8 cellular contexts compared by ENCODE assay signal in the genomic region with DNA sequence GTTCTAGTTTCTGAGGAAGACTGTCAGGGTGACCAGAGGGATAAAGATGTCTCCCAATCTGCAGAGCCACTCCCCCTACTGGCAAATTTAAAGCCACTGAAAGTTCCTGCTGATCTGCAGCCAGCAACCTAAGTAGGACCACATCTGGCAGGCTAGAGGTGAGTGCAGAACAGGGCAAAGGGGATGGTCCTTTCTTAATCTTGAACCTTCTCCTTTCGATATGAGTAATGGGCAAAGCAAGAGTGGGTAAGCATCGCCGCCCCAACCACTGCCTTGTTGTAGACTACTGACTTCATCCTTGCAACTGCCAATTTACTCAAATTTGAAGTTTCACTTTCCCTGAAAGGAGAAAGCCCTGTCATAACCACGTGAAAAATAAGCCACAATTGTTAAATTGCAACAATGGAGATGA. TPM values are rescaled to one million over a fixed set of nuclear protein-coding genes. Genes with fewer than 3 reads are reported as not detected.
DNase-seq lines count a peak whose midpoint lies in the region; ATAC-seq and TF ChIP-seq lines count a peak whose summit lies in the region.

No MANE protein-coding gene starts in this region.

- peak; percentile 52 for TF ChIP-seq CTCF in brain microvascular endothelial cell (IDR thresholded peaks at IDR 0.05; ENCODE audit: low read depth, low read length, missing control alignments)
- no peak for TF ChIP-seq CTCF in suprapubic skin (IDR thresholded peaks at IDR 0.05)

- H3K4me3 ChIP-seq in brain microvascular endothelial cell (ENCODE audit: low read depth, low read length) (no peak overlapping the region), suprapubic skin (no peak overlapping the region)

- H3K27me3 ChIP-seq in brain microvascular endothelial cell (replicated peaks), result no peaks in the 10 kb centered on the region
- H3K27me3 ChIP-seq in suprapubic skin, result no peaks in the 10 kb centered on the region

- peaks cover 0 to 7% of the 10 kb centered on the region in 2 donors for H3K27me3 Mint-ChIP-seq in stimulated activated naive B cell treated with anti-CD40 and anti-IgM and Interleukin-4, amounts not matched to agents 10 μg/mL and 1 μg/mL and 100 μg/mL, for 72 hours

- peaks cover 5 to 9% of the 10 kb centered on the region in 2 donors for H3K4me1 Mint-ChIP-seq in stimulated activated naive B cell treated with anti-CD40 and anti-IgM and Interleukin-4, amounts not matched to agents 10 μg/mL and 1 μg/mL and 100 μg/mL, for 72 hours

- WGBS in suprapubic skin, result 91% methylated on average over 4 of the region's 4 CpGs

- peaks cover 5% of the 10 kb centered on the region for H3K4me1 ChIP-seq in suprapubic skin

- in situ Hi-C loops in brain microvascular endothelial cell (cut with HindIII; ENCODE audit: low pct_ligation_motif_present, low sequenced_read_pairs), result no loop called here

- H3K36me3 ChIP-seq in brain microvascular endothelial cell (replicated peaks) (no peaks in the 10 kb centered on the region), suprapubic skin (no peaks in the 10 kb centered on the region)

- no peak for TF ChIP-seq POLR2A in suprapubic skin (IDR thresholded peaks at IDR 0.05)

- peak; percentile 95 for ATAC-seq in HG02588 (IDR thresholded peaks at IDR 0.05; ENCODE audit: unreplicated experiment)
- peak; percentile 99 for ATAC-seq in stimulated activated naive B cell treated with anti-CD40 and anti-IgM and Interleukin-4, amounts not matched to agents 10 μg/mL and 1 μg/mL and 100 μg/mL, for 72 hours (replicated peaks)

- TF ChIP-seq EP300 in suprapubic skin (IDR thresholded peaks at IDR 0.05), result no peak

- no peak overlapping the region for H3K27ac ChIP-seq in brain microvascular endothelial cell
- H3K27ac ChIP-seq in suprapubic skin, result no peak overlapping the region

- H3K9me3 Mint-ChIP-seq in stimulated activated naive B cell treated with anti-CD40 and anti-IgM and Interleukin-4, amounts not matched to agents 10 μg/mL and 1 μg/mL and 100 μg/mL, for 72 hours, result peaks cover 0 to 4% of the 10 kb centered on the region in 2 donors

- peak; percentile 84 for DNase-seq in activated CD4-positive, alpha-beta T cell treated with anti-CD3 and anti-CD28 coated beads for 48 hours
- no peak for DNase-seq in activated CD4-positive, alpha-beta T cell treated with anti-CD3 and anti-CD28 coated beads, Interleukin-2, amount 50 U/mL, for 1 hour
- DNase-seq in MV-4-11 (lab: John Stamatoyannopoulos, UW) (peak; percentile 99), brain microvascular endothelial cell (no peak), suprapubic skin (ENCODE audit: low spot score in 2 of 2) (no peak), Ammon's horn (ENCODE audit: low spot score) (no peak)
- DNase-seq in stimulated activated naive B cell treated with anti-CD40 and anti-IgM and Interleukin-4, amounts not matched to agents 10 μg/mL and 1 μg/mL and 100 μg/mL, for 72 hours, result peak; percentile 75

- H3K27ac Mint-ChIP-seq in stimulated activated naive B cell treated with anti-CD40 and anti-IgM and Interleukin-4, amounts not matched to agents 10 μg/mL and 1 μg/mL and 100 μg/mL, for 72 hours, result peak overlapping the region; percentile 44

- no peaks in the 10 kb centered on the region for H3K9me3 ChIP-seq in suprapubic skin

- H3K36me3 Mint-ChIP-seq in stimulated activated naive B cell treated with anti-CD40 and anti-IgM and Interleukin-4, amounts not matched to agents 10 μg/mL and 1 μg/mL and 100 μg/mL, for 72 hours, result no peaks in the 10 kb centered on the region

- no peak overlapping the region for H3K4me3 Mint-ChIP-seq in stimulated activated naive B cell treated with anti-CD40 and anti-IgM and Interleukin-4, amounts not matched to agents 10 μg/mL and 1 μg/mL and 100 μg/mL, for 72 hours

RNA-seq across cellular contexts. Expression of gene SCUBE2, which starts 30.7 kb away (rescaled TPM):
- total RNA-seq in suprapubic skin, result 10 to 100 TPM in 3 of 4 donors, 1 to 10 TPM in 1; 3.8 to 36.0 (median 24.1) TPM

RNA-seq across cellular contexts. Expression of gene NRIP3, which starts 56.9 kb away (rescaled TPM):
- 1 to 10 TPM in 1 of 4 donors, under 1 TPM in 3; 0.23 to 2.7 (median 0.89) TPM for total RNA-seq in suprapubic skin

Comparison
In these comparisons a context has a peak if more than half of its experiments do, and no peak if none do; other contexts are left out.
1. DNase-seq: peak in activated CD4-positive, alpha-beta T cell treated with anti-CD3 and anti-CD28 coated beads for 48 hours (single experiment), MV-4-11 (single experiment) and stimulated activated naive B cell treated with anti-CD40 and anti-IgM and Interleukin-4, amounts not matched to agents 10 μg/mL and 1 μg/mL and 100 μg/mL, for 72 hours (single experiment); none in activated CD4-positive, alpha-beta T cell treated with anti-CD3 and anti-CD28 coated beads, Interleukin-2, amount 50 U/mL, for 1 hour (single experiment), brain microvascular endothelial cell (single experiment), suprapubic skin (0 of 2) and Ammon's horn (single experiment).